8 cellular contexts compared by ENCODE assay signal in the genomic region with DNA sequence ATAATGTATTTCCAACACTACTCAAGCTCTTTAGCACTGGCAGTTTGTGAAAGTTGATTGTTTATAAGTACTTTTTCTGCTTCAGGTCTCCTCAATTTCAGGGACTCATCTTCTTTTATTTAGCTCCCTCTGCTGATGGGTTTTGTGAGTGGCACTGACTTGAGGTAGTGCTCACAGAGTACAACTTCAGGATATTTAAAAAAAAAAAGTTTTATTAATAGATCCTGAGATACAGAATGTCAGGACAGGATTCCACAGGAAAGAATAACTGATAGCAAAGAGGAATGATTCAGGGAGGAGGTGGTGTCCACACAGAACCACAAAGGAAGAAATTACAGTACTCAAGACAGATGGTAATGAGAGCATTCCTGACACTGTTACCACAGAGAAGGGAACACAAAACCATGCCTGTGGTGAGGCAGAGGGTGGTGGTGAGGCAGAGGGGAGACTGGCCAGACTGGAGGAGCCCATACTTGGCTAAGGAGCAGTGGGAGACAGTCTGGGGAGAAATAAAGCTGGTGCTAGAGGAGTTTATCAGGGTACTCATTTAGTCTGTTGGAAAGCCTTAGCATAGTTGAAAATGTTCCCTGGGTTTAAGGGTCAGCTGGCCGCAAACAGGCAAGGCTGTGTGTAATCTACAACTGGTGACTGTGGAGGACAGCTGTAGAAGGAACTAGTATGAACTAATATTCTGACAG.
DNase-seq lines count a peak whose midpoint lies in the region; ATAC-seq, FAIRE-seq and TF ChIP-seq lines count a peak whose summit lies in the region.

No MANE protein-coding gene starts in this region.

- peak; percentile 56 for FAIRE-seq in A549 (lab: Jason Lieb, UNC)

- no peaks in the 10 kb centered on the region for H3K27me3 ChIP-seq in SU-DHL-6 (ENCODE audit: low read length)

- no peak overlapping the region for H3K4me3 ChIP-seq in A549
- H3K4me3 ChIP-seq in SU-DHL-6 (ENCODE audit: insufficient read depth, low read length, poor library complexity, severe bottlenecking), result no peak overlapping the region
- no peak overlapping the region for H3K4me3 ChIP-seq in epithelial cell of proximal tubule (ENCODE audit: low read depth, low read length)
- H3K4me3 ChIP-seq in mucosa of descending colon, result no peak overlapping the region

- no peak for TF ChIP-seq EP300 in A549 (IDR thresholded peaks at IDR 0.05)

- H3K9me2 ChIP-seq in SU-DHL-6 (replicated peaks; ENCODE audit: insufficient read depth, low read length), result no peaks in the 10 kb centered on the region

- intact Hi-C loops in mucosa of descending colon (cut with DNase I, micrococcal nuclease), result no loop called here

- H3K9ac ChIP-seq in SU-DHL-6 (ENCODE audit: low read length), result no peak overlapping the region

- no peak for TF ChIP-seq POLR2A in A549 (IDR thresholded peaks at IDR 0.05; ENCODE audit: low read length)

- DNase-seq in A549 (ENCODE audit: low read depth in 1 of 2, low spot score in 1 of 2), result peak; percentile 53 to 71
- DNase-seq in DMS79 treated with DMSO at 0.1 percent for 48 hours (lab: John Stamatoyannopoulos, UW), result peak; percentile 31
- DNase-seq in Kasumi-1 (lab: John Stamatoyannopoulos, UW), result peak; percentile 91
- DNase-seq in epithelial cell of proximal tubule (ENCODE audit: low read depth), result peak; percentile 48
- DNase-seq in mucosa of descending colon, result peak in 1 of 3 donors; percentile 54
- no peak for DNase-seq in T-helper 9 cell

- ATAC-seq in A549 (peak; percentile 88 to 91), mucosa of descending colon (peak; percentile 65), HG03469 (IDR thresholded peaks at IDR 0.05; ENCODE audit: unreplicated experiment) (no peak)

- H3K27ac ChIP-seq in A549 (peak overlapping the region in 1 of 2 experiments; percentile 36; a peak in 1 of 6 replicates), SU-DHL-6 (ENCODE audit: low read depth, low read length) (no peak overlapping the region)

- H3K4me2 ChIP-seq in A549 (no peak overlapping the region), SU-DHL-6 (ENCODE audit: low read depth, low read length, poor library complexity, severe bottlenecking) (no peak overlapping the region)

- no peaks in the 10 kb centered on the region for H4K20me1 ChIP-seq in SU-DHL-6 (ENCODE audit: low read depth, low read length)

- CTCF ChIA-PET in A549 (lab: Yijun Ruan, JAX), result interaction anchor here (0.6 to 5.6 kb wide), 33 partner anchors 10 to 293 kb away, joined by 3 to 58 read pairs (median 5); partner anchors contain the start of gene NME1

- WGBS in A549 (ENCODE audit: missing lambda C conversion rate), result 56% methylated on average over 1 of the region's 1 CpG

- POLR2A ChIA-PET in A549 (lab: Yijun Ruan, JAX), result interaction anchor here (1.0 to 2.3 kb wide), 3 partner anchors 63 to 191 kb away, joined by 4 to 8 read pairs (median 4); partner anchors contain the start of genes NME1 and TOB1

- peak; percentile 69 to 70 for TF ChIP-seq RAD21 in A549 (conservative IDR thresholded peaks at IDR 0.05 in 1 of 2, IDR thresholded peaks at IDR 0.05 in 1 of 2)

- H3K36me3 ChIP-seq in SU-DHL-6 (ENCODE audit: low read length) (0 out of 2 replicates have a peak, but pooled peaks cover 3% of the 10 kb centered on the region), mucosa of descending colon (ENCODE audit: low read depth) (no peaks in the 10 kb centered on the region)

- H3K4me1 ChIP-seq in A549 (peaks cover 24% of the 10 kb centered on the region), mucosa of descending colon (ENCODE audit: low read depth) (no peaks in the 10 kb centered on the region)

- H3K79me2 ChIP-seq in SU-DHL-6 (ENCODE audit: insufficient read depth, low read length), result no peaks in the 10 kb centered on the region; the same call in 1 of the 2 replicates

- H2AFZ ChIP-seq in SU-DHL-6 (ENCODE audit: low read depth, low read length, severe bottlenecking), result no peak overlapping the region

- H3F3A ChIP-seq in SU-DHL-6 (ENCODE audit: insufficient read depth), result peaks cover 13% of the 10 kb centered on the region

- H3K9me3 ChIP-seq in A549 (no peaks in the 10 kb centered on the region), SU-DHL-6 (ENCODE audit: insufficient read depth, low read length) (no peaks in the 10 kb centered on the region), mucosa of descending colon (no peaks in the 10 kb centered on the region)

- TF ChIP-seq CTCF in A549 (IDR thresholded peaks at IDR 0.05) (peak; percentile 85), SU-DHL-6 (IDR thresholded peaks at IDR 0.05; ENCODE audit: insufficient read depth, low read length, poor library complexity, severe bottlenecking) (peak; percentile 54), epithelial cell of proximal tubule (conservative IDR thresholded peaks at IDR 0.05; ENCODE audit: low read depth, low read length) (peak; percentile 64), mucosa of descending colon (IDR thresholded peaks at IDR 0.05) (no peak)

TF ChIP-seq in A549, 52 proteins besides CTCF, POLR2A, EP300 and RAD21:
- no peak for TF ChIP-seq ZFP36 (IDR thresholded peaks at IDR 0.05; ENCODE audit: borderline replicate concordance, partially characterized antibody)
- no peak for TF ChIP-seq ELK1 (IDR thresholded peaks at IDR 0.05; ENCODE audit: low read depth, low read length)
- peak; percentile 69 for TF ChIP-seq SMC3 (IDR thresholded peaks at IDR 0.05)
- no peak for TF ChIP-seq PHF8 (IDR thresholded peaks at IDR 0.05; ENCODE audit: borderline replicate concordance, low read depth)
- TF ChIP-seq GATA3 (IDR thresholded peaks at IDR 0.05; ENCODE audit: borderline replicate concordance), result no peak
- TF ChIP-seq HEYL (CRISPR knock-in tag; IDR thresholded peaks at IDR 0.05), result no peak
